ENCODE assay signal across 1 cellular context in the genomic region with DNA sequence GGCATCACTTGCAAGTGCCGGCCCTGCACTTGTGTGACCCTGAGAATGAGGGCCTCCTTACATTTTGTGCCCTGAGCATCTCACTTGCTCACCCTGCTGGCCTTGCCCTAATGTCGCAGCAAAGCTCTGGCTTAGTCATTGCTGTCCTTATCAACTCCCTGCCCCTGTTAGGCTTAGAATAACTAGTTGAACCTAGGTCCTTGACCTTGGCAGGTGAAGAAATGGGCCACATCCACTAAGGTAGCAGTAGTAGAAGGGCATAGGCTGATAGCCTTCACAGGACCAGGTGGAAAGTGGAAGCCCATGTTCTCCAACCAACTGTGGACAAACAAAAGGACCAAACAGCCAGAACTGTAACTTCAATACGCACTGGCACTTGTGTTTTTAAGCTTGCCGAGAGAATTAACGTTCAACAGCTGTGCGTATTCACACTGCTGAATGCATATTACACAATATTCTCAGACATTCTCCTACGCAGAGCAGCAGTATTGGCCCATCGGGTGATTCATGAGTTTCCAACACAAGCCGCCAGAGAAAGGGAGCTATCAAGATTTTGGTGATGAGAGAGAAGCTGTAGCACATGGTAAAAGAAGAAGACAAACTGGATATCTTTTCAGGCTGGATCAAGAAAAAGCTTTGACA.
TF ChIP-seq lines count a peak whose summit lies in the region.

No MANE protein-coding gene starts in this region.

TF ChIP-seq in K562, 482 proteins besides CTCF, POLR2A, EP300 and RAD21 (continued from another document and continues in another):
- TF ChIP-seq, protein P1, sequence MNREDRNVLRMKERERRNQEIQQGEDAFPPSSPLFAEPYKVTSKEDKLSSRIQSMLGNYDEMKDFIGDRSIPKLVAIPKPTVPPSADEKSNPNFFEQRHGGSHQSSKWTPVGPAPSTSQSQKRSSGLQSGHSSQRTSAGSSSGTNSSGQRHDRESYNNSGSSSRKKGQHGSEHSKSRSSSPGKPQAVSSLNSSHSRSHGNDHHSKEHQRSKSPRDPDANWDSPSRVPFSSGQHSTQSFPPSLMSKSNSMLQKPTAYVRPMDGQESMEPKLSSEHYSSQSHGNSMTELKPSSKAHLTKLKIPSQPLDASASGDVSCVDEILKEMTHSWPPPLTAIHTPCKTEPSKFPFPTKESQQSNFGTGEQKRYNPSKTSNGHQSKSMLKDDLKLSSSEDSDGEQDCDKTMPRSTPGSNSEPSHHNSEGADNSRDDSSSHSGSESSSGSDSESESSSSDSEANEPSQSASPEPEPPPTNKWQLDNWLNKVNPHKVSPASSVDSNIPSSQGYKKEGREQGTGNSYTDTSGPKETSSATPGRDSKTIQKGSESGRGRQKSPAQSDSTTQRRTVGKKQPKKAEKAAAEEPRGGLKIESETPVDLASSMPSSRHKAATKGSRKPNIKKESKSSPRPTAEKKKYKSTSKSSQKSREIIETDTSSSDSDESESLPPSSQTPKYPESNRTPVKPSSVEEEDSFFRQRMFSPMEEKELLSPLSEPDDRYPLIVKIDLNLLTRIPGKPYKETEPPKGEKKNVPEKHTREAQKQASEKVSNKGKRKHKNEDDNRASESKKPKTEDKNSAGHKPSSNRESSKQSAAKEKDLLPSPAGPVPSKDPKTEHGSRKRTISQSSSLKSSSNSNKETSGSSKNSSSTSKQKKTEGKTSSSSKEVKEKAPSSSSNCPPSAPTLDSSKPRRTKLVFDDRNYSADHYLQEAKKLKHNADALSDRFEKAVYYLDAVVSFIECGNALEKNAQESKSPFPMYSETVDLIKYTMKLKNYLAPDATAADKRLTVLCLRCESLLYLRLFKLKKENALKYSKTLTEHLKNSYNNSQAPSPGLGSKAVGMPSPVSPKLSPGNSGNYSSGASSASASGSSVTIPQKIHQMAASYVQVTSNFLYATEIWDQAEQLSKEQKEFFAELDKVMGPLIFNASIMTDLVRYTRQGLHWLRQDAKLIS (CRISPR knock-in tag; IDR thresholded peaks at IDR 0.05): 0 out of 2 replicates have a peak, but pooled peaks have one; percentile 18
- TF ChIP-seq FOXK1 (CRISPR knock-in tag; IDR thresholded peaks at IDR 0.05; ENCODE audit: borderline replicate concordance): peak; percentile 84; the same call in 1 of the 2 replicates
- TF ChIP-seq ZNF583 (CRISPR knock-in tag; IDR thresholded peaks at IDR 0.05): no peak
- TF ChIP-seq CCNT2 (IDR thresholded peaks at IDR 0.05; ENCODE audit: borderline replicate concordance, extremely low read depth, insufficient read length, low read depth, low read length): no peak
- TF ChIP-seq, protein P2, sequence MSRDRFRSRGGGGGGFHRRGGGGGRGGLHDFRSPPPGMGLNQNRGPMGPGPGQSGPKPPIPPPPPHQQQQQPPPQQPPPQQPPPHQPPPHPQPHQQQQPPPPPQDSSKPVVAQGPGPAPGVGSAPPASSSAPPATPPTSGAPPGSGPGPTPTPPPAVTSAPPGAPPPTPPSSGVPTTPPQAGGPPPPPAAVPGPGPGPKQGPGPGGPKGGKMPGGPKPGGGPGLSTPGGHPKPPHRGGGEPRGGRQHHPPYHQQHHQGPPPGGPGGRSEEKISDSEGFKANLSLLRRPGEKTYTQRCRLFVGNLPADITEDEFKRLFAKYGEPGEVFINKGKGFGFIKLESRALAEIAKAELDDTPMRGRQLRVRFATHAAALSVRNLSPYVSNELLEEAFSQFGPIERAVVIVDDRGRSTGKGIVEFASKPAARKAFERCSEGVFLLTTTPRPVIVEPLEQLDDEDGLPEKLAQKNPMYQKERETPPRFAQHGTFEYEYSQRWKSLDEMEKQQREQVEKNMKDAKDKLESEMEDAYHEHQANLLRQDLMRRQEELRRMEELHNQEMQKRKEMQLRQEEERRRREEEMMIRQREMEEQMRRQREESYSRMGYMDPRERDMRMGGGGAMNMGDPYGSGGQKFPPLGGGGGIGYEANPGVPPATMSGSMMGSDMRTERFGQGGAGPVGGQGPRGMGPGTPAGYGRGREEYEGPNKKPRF (IDR thresholded peaks at IDR 0.05; ENCODE audit: low read depth, low read length): no peak
- TF ChIP-seq CEBPG (CRISPR knock-in tag; IDR thresholded peaks at IDR 0.05): peak; percentile 94
- peak; percentile 99 for TF ChIP-seq CEBPG (tag; conservative IDR thresholded peaks at IDR 0.05 in 1 of 2, IDR thresholded peaks at IDR 0.05 in 1 of 2)
- TF ChIP-seq ILF3 (IDR thresholded peaks at IDR 0.05; ENCODE audit: borderline replicate concordance): no peak
- TF ChIP-seq, protein P3, sequence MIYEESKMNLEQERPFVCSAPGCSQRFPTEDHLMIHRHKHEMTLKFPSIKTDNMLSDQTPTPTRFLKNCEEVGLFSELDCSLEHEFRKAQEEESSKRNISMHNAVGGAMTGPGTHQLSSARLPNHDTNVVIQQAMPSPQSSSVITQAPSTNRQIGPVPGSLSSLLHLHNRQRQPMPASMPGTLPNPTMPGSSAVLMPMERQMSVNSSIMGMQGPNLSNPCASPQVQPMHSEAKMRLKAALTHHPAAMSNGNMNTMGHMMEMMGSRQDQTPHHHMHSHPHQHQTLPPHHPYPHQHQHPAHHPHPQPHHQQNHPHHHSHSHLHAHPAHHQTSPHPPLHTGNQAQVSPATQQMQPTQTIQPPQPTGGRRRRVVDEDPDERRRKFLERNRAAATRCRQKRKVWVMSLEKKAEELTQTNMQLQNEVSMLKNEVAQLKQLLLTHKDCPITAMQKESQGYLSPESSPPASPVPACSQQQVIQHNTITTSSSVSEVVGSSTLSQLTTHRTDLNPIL (CRISPR knock-in tag; IDR thresholded peaks at IDR 0.05): no peak
- TF ChIP-seq, protein P4, sequence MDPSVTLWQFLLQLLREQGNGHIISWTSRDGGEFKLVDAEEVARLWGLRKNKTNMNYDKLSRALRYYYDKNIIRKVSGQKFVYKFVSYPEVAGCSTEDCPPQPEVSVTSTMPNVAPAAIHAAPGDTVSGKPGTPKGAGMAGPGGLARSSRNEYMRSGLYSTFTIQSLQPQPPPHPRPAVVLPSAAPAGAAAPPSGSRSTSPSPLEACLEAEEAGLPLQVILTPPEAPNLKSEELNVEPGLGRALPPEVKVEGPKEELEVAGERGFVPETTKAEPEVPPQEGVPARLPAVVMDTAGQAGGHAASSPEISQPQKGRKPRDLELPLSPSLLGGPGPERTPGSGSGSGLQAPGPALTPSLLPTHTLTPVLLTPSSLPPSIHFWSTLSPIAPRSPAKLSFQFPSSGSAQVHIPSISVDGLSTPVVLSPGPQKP (CRISPR knock-in tag; IDR thresholded peaks at IDR 0.05): no peak
- 0 out of 2 replicates have a peak, but pooled peaks have one; percentile 19 for TF ChIP-seq KLF13 (tag; IDR thresholded peaks at IDR 0.05; ENCODE audit: borderline replicate concordance, low read depth)
- TF ChIP-seq, protein P5, sequence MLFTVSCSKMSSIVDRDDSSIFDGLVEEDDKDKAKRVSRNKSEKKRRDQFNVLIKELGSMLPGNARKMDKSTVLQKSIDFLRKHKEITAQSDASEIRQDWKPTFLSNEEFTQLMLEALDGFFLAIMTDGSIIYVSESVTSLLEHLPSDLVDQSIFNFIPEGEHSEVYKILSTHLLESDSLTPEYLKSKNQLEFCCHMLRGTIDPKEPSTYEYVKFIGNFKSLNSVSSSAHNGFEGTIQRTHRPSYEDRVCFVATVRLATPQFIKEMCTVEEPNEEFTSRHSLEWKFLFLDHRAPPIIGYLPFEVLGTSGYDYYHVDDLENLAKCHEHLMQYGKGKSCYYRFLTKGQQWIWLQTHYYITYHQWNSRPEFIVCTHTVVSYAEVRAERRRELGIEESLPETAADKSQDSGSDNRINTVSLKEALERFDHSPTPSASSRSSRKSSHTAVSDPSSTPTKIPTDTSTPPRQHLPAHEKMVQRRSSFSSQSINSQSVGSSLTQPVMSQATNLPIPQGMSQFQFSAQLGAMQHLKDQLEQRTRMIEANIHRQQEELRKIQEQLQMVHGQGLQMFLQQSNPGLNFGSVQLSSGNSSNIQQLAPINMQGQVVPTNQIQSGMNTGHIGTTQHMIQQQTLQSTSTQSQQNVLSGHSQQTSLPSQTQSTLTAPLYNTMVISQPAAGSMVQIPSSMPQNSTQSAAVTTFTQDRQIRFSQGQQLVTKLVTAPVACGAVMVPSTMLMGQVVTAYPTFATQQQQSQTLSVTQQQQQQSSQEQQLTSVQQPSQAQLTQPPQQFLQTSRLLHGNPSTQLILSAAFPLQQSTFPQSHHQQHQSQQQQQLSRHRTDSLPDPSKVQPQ (CRISPR knock-in tag; IDR thresholded peaks at IDR 0.05; ENCODE audit: borderline replicate concordance): no peak
- TF ChIP-seq, protein P6, sequence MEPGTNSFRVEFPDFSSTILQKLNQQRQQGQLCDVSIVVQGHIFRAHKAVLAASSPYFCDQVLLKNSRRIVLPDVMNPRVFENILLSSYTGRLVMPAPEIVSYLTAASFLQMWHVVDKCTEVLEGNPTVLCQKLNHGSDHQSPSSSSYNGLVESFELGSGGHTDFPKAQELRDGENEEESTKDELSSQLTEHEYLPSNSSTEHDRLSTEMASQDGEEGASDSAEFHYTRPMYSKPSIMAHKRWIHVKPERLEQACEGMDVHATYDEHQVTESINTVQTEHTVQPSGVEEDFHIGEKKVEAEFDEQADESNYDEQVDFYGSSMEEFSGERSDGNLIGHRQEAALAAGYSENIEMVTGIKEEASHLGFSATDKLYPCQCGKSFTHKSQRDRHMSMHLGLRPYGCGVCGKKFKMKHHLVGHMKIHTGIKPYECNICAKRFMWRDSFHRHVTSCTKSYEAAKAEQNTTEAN (CRISPR knock-in tag; IDR thresholded peaks at IDR 0.05): no peak
- TF ChIP-seq TAF15 (IDR thresholded peaks at IDR 0.05; ENCODE audit: low read depth, low read length): no peak
- TF ChIP-seq, protein P7, sequence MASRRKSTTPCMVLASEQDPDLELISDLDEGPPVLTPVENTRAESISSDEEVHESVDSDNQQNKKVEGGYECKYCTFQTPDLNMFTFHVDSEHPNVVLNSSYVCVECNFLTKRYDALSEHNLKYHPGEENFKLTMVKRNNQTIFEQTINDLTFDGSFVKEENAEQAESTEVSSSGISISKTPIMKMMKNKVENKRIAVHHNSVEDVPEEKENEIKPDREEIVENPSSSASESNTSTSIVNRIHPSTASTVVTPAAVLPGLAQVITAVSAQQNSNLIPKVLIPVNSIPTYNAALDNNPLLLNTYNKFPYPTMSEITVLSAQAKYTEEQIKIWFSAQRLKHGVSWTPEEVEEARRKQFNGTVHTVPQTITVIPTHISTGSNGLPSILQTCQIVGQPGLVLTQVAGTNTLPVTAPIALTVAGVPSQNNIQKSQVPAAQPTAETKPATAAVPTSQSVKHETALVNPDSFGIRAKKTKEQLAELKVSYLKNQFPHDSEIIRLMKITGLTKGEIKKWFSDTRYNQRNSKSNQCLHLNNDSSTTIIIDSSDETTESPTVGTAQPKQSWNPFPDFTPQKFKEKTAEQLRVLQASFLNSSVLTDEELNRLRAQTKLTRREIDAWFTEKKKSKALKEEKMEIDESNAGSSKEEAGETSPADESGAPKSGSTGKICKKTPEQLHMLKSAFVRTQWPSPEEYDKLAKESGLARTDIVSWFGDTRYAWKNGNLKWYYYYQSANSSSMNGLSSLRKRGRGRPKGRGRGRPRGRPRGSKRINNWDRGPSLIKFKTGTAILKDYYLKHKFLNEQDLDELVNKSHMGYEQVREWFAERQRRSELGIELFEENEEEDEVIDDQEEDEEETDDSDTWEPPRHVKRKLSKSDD (conservative IDR thresholded peaks at IDR 0.05; ENCODE audit: low read length): no peak
- TF ChIP-seq LEF1 (IDR thresholded peaks at IDR 0.05): peak; percentile 80
- no peak for TF ChIP-seq NFYB (IDR thresholded peaks at IDR 0.05; ENCODE audit: extremely low read depth, insufficient read length)
- peak; percentile 42 for TF ChIP-seq SAP30 (IDR thresholded peaks at IDR 0.05; ENCODE audit: borderline replicate concordance, insufficient read depth, low read depth, low read length, poor library complexity, severe bottlenecking)
- no peak for TF ChIP-seq ETV6 (IDR thresholded peaks at IDR 0.05; ENCODE audit: borderline replicate concordance in 1 of 2, low read depth in 2 of 2, low read length in 1 of 2)
- no peak for TF ChIP-seq ETV6 (CRISPR knock-in tag; IDR thresholded peaks at IDR 0.05; ENCODE audit: borderline replicate concordance)
- TF ChIP-seq NFIX (CRISPR knock-in tag; IDR thresholded peaks at IDR 0.05; ENCODE audit: low read depth): no peak
- 0 out of 2 replicates have a peak, but pooled peaks have one; percentile 30 for TF ChIP-seq ZNF589 (CRISPR knock-in tag; IDR thresholded peaks at IDR 0.05; ENCODE audit: low read depth)
- no peak for TF ChIP-seq SLC30A9 (CRISPR knock-in tag; IDR thresholded peaks at IDR 0.05)
- TF ChIP-seq TAF9B (IDR thresholded peaks at IDR 0.05; ENCODE audit: partially characterized antibody): no peak
- TF ChIP-seq ZNF408 (CRISPR knock-in tag; IDR thresholded peaks at IDR 0.05; ENCODE audit: low read depth): no peak
- TF ChIP-seq ZNF764 (CRISPR knock-in tag; IDR thresholded peaks at IDR 0.05; ENCODE audit: low read depth): no peak
- no peak for TF ChIP-seq YBX1 (IDR thresholded peaks at IDR 0.05)
- no peak for TF ChIP-seq NCOA2 (IDR thresholded peaks at IDR 0.05; ENCODE audit: partially characterized antibody in 2 of 2)
- TF ChIP-seq ATF1 (CRISPR knock-in tag; IDR thresholded peaks at IDR 0.05): no peak
- peak; percentile 63 for TF ChIP-seq ATF1 (tag; IDR thresholded peaks at IDR 0.05)
- TF ChIP-seq ATF7 (IDR thresholded peaks at IDR 0.05): peak; percentile 66
- TF ChIP-seq SAFB (IDR thresholded peaks at IDR 0.05; ENCODE audit: borderline replicate concordance, low read depth, low read length): no peak
- TF ChIP-seq HMGN3 (IDR thresholded peaks at IDR 0.05; ENCODE audit: borderline replicate concordance, extremely low read depth, insufficient read length, low read depth, low read length): no peak
- no peak for TF ChIP-seq ZNF174 (CRISPR knock-in tag; IDR thresholded peaks at IDR 0.05)
- TF ChIP-seq, protein P8, sequence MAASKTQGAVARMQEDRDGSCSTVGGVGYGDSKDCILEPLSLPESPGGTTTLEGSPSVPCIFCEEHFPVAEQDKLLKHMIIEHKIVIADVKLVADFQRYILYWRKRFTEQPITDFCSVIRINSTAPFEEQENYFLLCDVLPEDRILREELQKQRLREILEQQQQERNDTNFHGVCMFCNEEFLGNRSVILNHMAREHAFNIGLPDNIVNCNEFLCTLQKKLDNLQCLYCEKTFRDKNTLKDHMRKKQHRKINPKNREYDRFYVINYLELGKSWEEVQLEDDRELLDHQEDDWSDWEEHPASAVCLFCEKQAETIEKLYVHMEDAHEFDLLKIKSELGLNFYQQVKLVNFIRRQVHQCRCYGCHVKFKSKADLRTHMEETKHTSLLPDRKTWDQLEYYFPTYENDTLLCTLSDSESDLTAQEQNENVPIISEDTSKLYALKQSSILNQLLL (CRISPR knock-in tag; IDR thresholded peaks at IDR 0.05; ENCODE audit: borderline replicate concordance): no peak
- TF ChIP-seq, protein P9, sequence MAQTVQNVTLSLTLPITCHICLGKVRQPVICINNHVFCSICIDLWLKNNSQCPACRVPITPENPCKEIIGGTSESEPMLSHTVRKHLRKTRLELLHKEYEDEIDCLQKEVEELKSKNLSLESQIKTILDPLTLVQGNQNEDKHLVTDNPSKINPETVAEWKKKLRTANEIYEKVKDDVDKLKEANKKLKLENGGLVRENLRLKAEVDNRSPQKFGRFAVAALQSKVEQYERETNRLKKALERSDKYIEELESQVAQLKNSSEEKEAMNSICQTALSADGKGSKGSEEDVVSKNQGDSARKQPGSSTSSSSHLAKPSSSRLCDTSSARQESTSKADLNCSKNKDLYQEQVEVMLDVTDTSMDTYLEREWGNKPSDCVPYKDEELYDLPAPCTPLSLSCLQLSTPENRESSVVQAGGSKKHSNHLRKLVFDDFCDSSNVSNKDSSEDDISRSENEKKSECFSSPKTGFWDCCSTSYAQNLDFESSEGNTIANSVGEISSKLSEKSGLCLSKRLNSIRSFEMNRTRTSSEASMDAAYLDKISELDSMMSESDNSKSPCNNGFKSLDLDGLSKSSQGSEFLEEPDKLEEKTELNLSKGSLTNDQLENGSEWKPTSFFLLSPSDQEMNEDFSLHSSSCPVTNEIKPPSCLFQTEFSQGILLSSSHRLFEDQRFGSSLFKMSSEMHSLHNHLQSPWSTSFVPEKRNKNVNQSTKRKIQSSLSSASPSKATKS (CRISPR knock-in tag; IDR thresholded peaks at IDR 0.05): no peak
- no peak for TF ChIP-seq MCM7 (IDR thresholded peaks at IDR 0.05)
- TF ChIP-seq IFI16 (CRISPR knock-in tag; IDR thresholded peaks at IDR 0.05): no peak
- no peak for TF ChIP-seq KAT7 (CRISPR knock-in tag; IDR thresholded peaks at IDR 0.05; ENCODE audit: borderline replicate concordance)
- no peak for TF ChIP-seq SIN3B (IDR thresholded peaks at IDR 0.05; ENCODE audit: low read depth)
- TF ChIP-seq RFX1 (IDR thresholded peaks at IDR 0.05): no peak
